9 cellular contexts compared by ENCODE assay signal in the genomic region with DNA sequence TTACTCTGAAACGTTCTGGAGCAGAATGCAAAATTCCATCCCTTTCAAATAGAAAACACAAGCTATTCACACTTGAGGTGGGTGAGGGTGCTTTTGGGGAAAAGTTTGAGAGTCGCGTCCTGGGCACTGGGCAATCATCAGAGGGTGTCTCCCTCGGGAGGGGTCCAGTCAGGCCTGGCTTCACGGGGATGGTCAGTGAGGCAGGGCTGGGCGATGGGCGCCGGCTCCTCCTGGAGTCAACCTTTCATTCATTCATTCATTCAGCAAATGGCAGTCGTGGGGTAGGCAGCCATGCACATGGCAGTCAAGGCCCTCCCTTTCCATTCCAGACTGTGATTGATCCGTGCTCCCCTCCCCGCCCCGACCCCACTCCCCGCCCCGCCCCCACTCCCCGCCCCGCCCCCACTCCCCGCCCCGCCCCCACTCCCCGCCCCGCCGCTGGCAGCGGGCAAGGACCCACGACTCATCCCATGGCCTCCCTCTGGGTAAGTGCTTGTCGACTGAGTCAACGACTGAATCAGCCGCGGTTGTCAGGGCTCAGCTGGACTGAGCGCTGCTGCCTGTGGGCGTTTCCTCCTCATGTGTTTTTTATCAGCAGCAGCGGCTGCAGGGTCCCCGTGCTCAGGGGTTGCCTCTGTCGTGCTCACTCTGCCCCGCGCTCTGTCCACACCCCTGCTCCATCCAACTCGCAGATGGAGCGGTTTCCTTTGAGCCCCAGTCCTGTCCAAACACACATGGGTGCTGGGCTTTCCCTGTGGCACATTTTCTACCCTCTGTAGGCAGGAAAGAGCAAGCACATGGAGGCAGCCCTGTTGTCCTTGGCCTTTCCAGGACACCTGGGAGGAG. TPM values are rescaled to one million over a fixed set of nuclear protein-coding genes. Genes with fewer than 3 reads are reported as not detected.
DNase-seq lines count a peak whose midpoint lies in the region; ATAC-seq, FAIRE-seq and TF ChIP-seq lines count a peak whose summit lies in the region.
"Had no signal": no experiment of that assay in that cellular context is flagged by ENCODE, and none has a peak within 500 bp of the region (broad histone marks: within the 10 kb centered on the region; RNA-seq: fewer than 3 reads in every experiment).

No MANE protein-coding gene starts in this region.

- POLR2A ChIA-PET in activated CD4-positive, alpha-beta T cell treated with anti-CD3 and anti-CD28 coated beads, Interleukin-2, amount 10 ng/mL, durations not matched to agents 7 days and 5 days (lab: Charles Lee), result no interaction called here

- ATAC-seq in pancreas (peak; percentile 44 to 77 (median 73)), GM18519 (IDR thresholded peaks at IDR 0.05; ENCODE audit: low FRiP score, unreplicated experiment) (no peak), GM19324 (IDR thresholded peaks at IDR 0.05; ENCODE audit: low FRiP score, unreplicated experiment) (no peak)

- H3K4me1 ChIP-seq in ACC112 (ENCODE audit: control insufficient read depth, insufficient read depth, low read length, unreplicated experiment) (peaks cover 47% of the 10 kb centered on the region), pancreas (no peaks in the 10 kb centered on the region)

- no peaks in the 10 kb centered on the region for H3K9me3 ChIP-seq in pancreas

- DNase-seq in HS-5 (ENCODE audit: low read depth) (peak; percentile 85), epithelial cell of esophagus (ENCODE audit: low read depth) (peak; percentile 96), pancreas (peak in 1 of 6 donors; percentile 37), NCI-H446 (lab: John Stamatoyannopoulos, UW) (no peak)
- peak; percentile 48 for DNase-seq in activated CD4-positive, alpha-beta T cell treated with anti-CD3 and anti-CD28 coated beads, Interleukin-2, amount 10 ng/mL, durations not matched to agents 7 days and 5 days

- peak overlapping the region; percentile 57 for H3K27ac Mint-ChIP-seq in activated CD4-positive, alpha-beta T cell treated with anti-CD3 and anti-CD28 coated beads, Interleukin-2, amount 10 ng/mL, durations not matched to agents 7 days and 5 days

- H3K9me3 Mint-ChIP-seq in activated CD4-positive, alpha-beta T cell treated with anti-CD3 and anti-CD28 coated beads, Interleukin-2, amount 10 ng/mL, durations not matched to agents 7 days and 5 days, result peaks cover 20% of the 10 kb centered on the region

- peak overlapping the region; percentile 57 for H2AFZ ChIP-seq in ACC112 (ENCODE audit: low read length, unreplicated experiment)

- TF ChIP-seq CTCF in epithelial cell of esophagus (IDR thresholded peaks at IDR 0.05; ENCODE audit: insufficient read depth, low read depth, low read length, missing control alignments), result no peak
- no peak for TF ChIP-seq CTCF in pancreas (IDR thresholded peaks at IDR 0.05)

- WGBS in pancreas, 2 donors, result 27 to 38% methylated on average over 22 to 30 of the region's 36 CpGs

- no peak overlapping the region for H3K4me3 Mint-ChIP-seq in activated CD4-positive, alpha-beta T cell treated with anti-CD3 and anti-CD28 coated beads, Interleukin-2, amount 10 ng/mL, durations not matched to agents 7 days and 5 days

- H3K4me3 ChIP-seq in ACC112 (ENCODE audit: low read depth, low read length) (peak overlapping the region; percentile 32), epithelial cell of esophagus (ENCODE audit: low read length) (no peak overlapping the region), pancreas (no peak overlapping the region)

- H3K36me3 ChIP-seq in ACC112 (ENCODE audit: insufficient read depth, low read length), result no peaks in the 10 kb centered on the region
- H3K36me3 ChIP-seq in pancreas, result no peaks in the 10 kb centered on the region

- intact Hi-C loops in pancreas (cut with DNase I), result loop anchor here in 2 of 3 donors (10.0 kb wide), 2 partner anchors 175 to 205 kb away; no protein-coding TSS in a partner anchor

- peaks cover 4% of the 10 kb centered on the region for H3K27me3 Mint-ChIP-seq in activated CD4-positive, alpha-beta T cell treated with anti-CD3 and anti-CD28 coated beads, Interleukin-2, amount 10 ng/mL, durations not matched to agents 7 days and 5 days

- CTCF ChIA-PET in activated CD4-positive, alpha-beta T cell treated with anti-CD3 and anti-CD28 coated beads, Interleukin-2, amount 10 ng/mL, durations not matched to agents 7 days and 5 days (lab: Charles Lee), result interaction anchor here (1.2 to 2.5 kb wide), 3 partner anchors 9 to 13 kb away, joined by 3 to 8 read pairs (median 4); no protein-coding TSS in a partner anchor

- no peaks in the 10 kb centered on the region for H3K79me2 ChIP-seq in ACC112 (ENCODE audit: control insufficient read depth, insufficient read depth, low read length, unreplicated experiment)

- H3K36me3 Mint-ChIP-seq in activated CD4-positive, alpha-beta T cell treated with anti-CD3 and anti-CD28 coated beads, Interleukin-2, amount 10 ng/mL, durations not matched to agents 7 days and 5 days (ENCODE audit: low read depth), result peaks cover 24% of the 10 kb centered on the region

- H3K27ac ChIP-seq in ACC112 (ENCODE audit: low read depth, low read length), result peak overlapping the region; percentile 38; the same call in 1 of the 2 replicates
- no peak overlapping the region for H3K27ac ChIP-seq in pancreas
- H3K27ac ChIP-seq: dorsolateral prefrontal cortex had no signal

- H3K4me1 Mint-ChIP-seq in activated CD4-positive, alpha-beta T cell treated with anti-CD3 and anti-CD28 coated beads, Interleukin-2, amount 10 ng/mL, durations not matched to agents 7 days and 5 days, result peaks cover 71% of the 10 kb centered on the region

- no peak for FAIRE-seq in pancreas (lab: Jason Lieb, UNC)

- H3K27me3 ChIP-seq in ACC112 (ENCODE audit: insufficient read depth, low read length), result no peaks in the 10 kb centered on the region
- H3K27me3 ChIP-seq in pancreas, result no peaks in the 10 kb centered on the region
- H3K27me3 ChIP-seq: dorsolateral prefrontal cortex had no signal

RNA-seq across cellular contexts. Expression of a gene that starts 12.5 kb away (rescaled TPM):
- total RNA-seq in activated CD4-positive, alpha-beta T cell treated with anti-CD3 and anti-CD28 coated beads, Interleukin-2, amount 10 ng/mL, durations not matched to agents 7 days and 5 days, result 1 to 10 TPM; 4.8 to 6.6 TPM
- total RNA-seq in pancreas, result 10 to 100 TPM; 10.5 to 27.5 (median 21.0) TPM
- 10 to 100 TPM; 11.9 to 15.4 TPM for polyA plus RNA-seq in pancreas

RNA-seq across cellular contexts. Expression of a gene that starts 45.7 kb away (rescaled TPM):
- 10 to 100 TPM; 15.1 to 15.3 TPM for total RNA-seq in activated CD4-positive, alpha-beta T cell treated with anti-CD3 and anti-CD28 coated beads, Interleukin-2, amount 10 ng/mL, durations not matched to agents 7 days and 5 days
- total RNA-seq in pancreas, result 10 to 100 TPM; 14.2 to 34.2 (median 18.5) TPM
- 10 to 100 TPM in 1 of 2 donors, 1 to 10 TPM in 1; 8.7 to 13.4 TPM for polyA plus RNA-seq in pancreas

Comparison
In these comparisons a context has a peak if more than half of its experiments do, and no peak if none do; other contexts are left out.
1. DNase-seq: peak in HS-5 (single experiment), activated CD4-positive, alpha-beta T cell treated with anti-CD3 and anti-CD28 coated beads, Interleukin-2, amount 10 ng/mL, durations not matched to agents 7 days and 5 days (single experiment) and epithelial cell of esophagus (single experiment); none in NCI-H446 (0 of 2).
2. ATAC-seq: peak in pancreas (4 of 4); none in GM18519 (single experiment) and GM19324 (single experiment).